Comparison of ENCODE assay signal across 17 cellular contexts in the genomic region with DNA sequence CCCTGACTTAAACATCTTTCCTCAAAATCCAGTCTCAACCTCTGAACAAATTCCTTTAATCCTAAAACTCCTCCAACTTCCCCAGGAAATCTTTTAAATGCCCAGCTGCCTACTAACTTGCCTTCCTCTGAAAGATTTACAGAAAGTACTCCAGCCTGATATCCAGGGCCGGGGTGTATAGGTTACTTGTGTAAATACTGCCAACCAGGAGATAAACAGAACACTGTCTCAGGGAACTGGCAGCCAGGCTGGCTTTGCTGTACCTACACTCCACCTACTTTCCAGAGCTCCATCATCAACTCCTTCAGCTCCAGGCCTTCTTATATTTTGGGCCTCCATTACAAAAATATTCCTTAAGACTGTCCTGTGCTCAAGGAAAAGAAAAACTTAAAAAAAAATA.
A peak's percentile ranks its signal among the peaks of the same experiment; 100 is the strongest.
DNase-seq lines count a peak whose midpoint lies in the region; ATAC-seq and TF ChIP-seq lines count a peak whose summit lies in the region.
"Had no signal": no experiment of that assay in that cellular context is flagged by ENCODE, and none has a peak within 500 bp of the region (broad histone marks: within the 10 kb centered on the region; RNA-seq: fewer than 3 reads in every experiment).

No MANE protein-coding gene starts in this region.

- H2AFZ ChIP-seq in GM23338 (no peak overlapping the region), H9 (ENCODE audit: low read length) (no peak overlapping the region), smooth muscle cell (ENCODE audit: low read depth) (no peak overlapping the region)

- DNase-seq in GM23338 (ENCODE audit: low spot score): no peak
- no peak for DNase-seq in H9
- peak; percentile 81 for DNase-seq in left kidney (ENCODE audit: low read depth, low spot score)
- DNase-seq in smooth muscle cell (lab: John Stamatoyannopoulos, UW; ENCODE audit: unreplicated experiment): no peak
- no peak for DNase-seq in MG63
- DNase-seq in transverse colon: no peak
- DNase-seq: ACHN; BE2C; C1 segment of cervical spinal cord; CD4-positive, CD25-positive, alpha-beta regulatory T cell; CD8-positive, alpha-beta memory T cell; COR-L47; DMS153; DMS79; GDM1; GOT3 had no signal

- no peak overlapping the region for H3K18ac ChIP-seq in H9 (ENCODE audit: insufficient read length, low read depth, low read length)

- H3K14ac ChIP-seq in H9 (ENCODE audit: insufficient read depth, low read length): no peak overlapping the region

- no peak overlapping the region for H3K27ac ChIP-seq in GM23338 (ENCODE audit: low read depth)
- H3K27ac ChIP-seq in H9 (ENCODE audit: insufficient read length, low read depth, low read length): no peak overlapping the region
- H3K27ac ChIP-seq in smooth muscle cell (ENCODE audit: low read depth): no peak overlapping the region
- no peak overlapping the region for H3K27ac ChIP-seq in transverse colon

- H3F3A ChIP-seq in GM23338 (replicated peaks; ENCODE audit: low read depth) (no peaks in the 10 kb centered on the region), smooth muscle cell (ENCODE audit: low read depth) (no peaks in the 10 kb centered on the region)

- no peak for TF ChIP-seq CTCF in GM23338 (conservative IDR thresholded peaks at IDR 0.05; ENCODE audit: low read depth in 2 of 2)
- TF ChIP-seq CTCF in H9 (conservative IDR thresholded peaks at IDR 0.05): no peak
- TF ChIP-seq CTCF in smooth muscle cell (IDR thresholded peaks at IDR 0.05; ENCODE audit: borderline replicate concordance, insufficient read depth, poor library complexity, severe bottlenecking): no peak
- TF ChIP-seq CTCF in transverse colon (IDR thresholded peaks at IDR 0.05): no peak

- no peaks in the 10 kb centered on the region for H3K23me2 ChIP-seq in H9 (ENCODE audit: insufficient read length, low read depth, low read length, poor library complexity, severe bottlenecking)

- TF ChIP-seq POLR2A in transverse colon (IDR thresholded peaks at IDR 0.05): no peak

- no peak overlapping the region for H2AK5ac ChIP-seq in H9 (ENCODE audit: insufficient read length, low read length)

- H2BK15ac ChIP-seq in H9 (ENCODE audit: low read depth, low read length): no peak overlapping the region

- H3K36me3 ChIP-seq in GM23338 (ENCODE audit: insufficient read depth) (no peaks in the 10 kb centered on the region), smooth muscle cell (ENCODE audit: low read depth) (no peaks in the 10 kb centered on the region), MG63 (no peaks in the 10 kb centered on the region), transverse colon (peaks cover 0 to 7% (median 2%) of the 10 kb centered on the region in 4 donors)
- H3K36me3 ChIP-seq: HAP-1 had no signal

- intact Hi-C loops in transverse colon (cut with DNase I; ENCODE audit: low total_unique reads): no loop called here

- no peak for TF ChIP-seq EP300 in transverse colon (IDR thresholded peaks at IDR 0.05; ENCODE audit: low read depth)

- H4K20me1 ChIP-seq in GM23338 (replicated peaks; ENCODE audit: insufficient read depth): no peaks in the 10 kb centered on the region
- H4K20me1 ChIP-seq in H9 (ENCODE audit: control insufficient read depth, insufficient read depth, insufficient read length): no peaks in the 10 kb centered on the region
- no peaks in the 10 kb centered on the region for H4K20me1 ChIP-seq in smooth muscle cell (ENCODE audit: low read depth)

- H2BK20ac ChIP-seq in H9 (ENCODE audit: low read depth, low read length, poor library complexity, severe bottlenecking): no peak overlapping the region

- H3K23ac ChIP-seq in H9 (ENCODE audit: insufficient read length, low read depth, low read length): no peak overlapping the region

- no peak overlapping the region for H2BK5ac ChIP-seq in H9 (ENCODE audit: insufficient read length, low read length)

- no peak for ATAC-seq in GM23338

- H3K9ac ChIP-seq in H9 (ENCODE audit: extremely low read depth, insufficient read length, low read length) (no peak overlapping the region), smooth muscle cell (ENCODE audit: low read depth) (no peak overlapping the region)

- H3K4me3 ChIP-seq in GM23338 (no peak overlapping the region), smooth muscle cell (no peak overlapping the region), MG63 (no peak overlapping the region), transverse colon (no peak overlapping the region)
- H3K4me3 ChIP-seq: HAP-1 had no signal

- H3K9me3 Mint-ChIP-seq in GM23338 (no peaks in the 10 kb centered on the region), H9 (no peaks in the 10 kb centered on the region)
- H3K9me3 Mint-ChIP-seq: CD4-positive, CD25-positive, alpha-beta regulatory T cell; CD8-positive, alpha-beta memory T cell had no signal

- no peaks in the 10 kb centered on the region for H3K79me1 ChIP-seq in H9 (ENCODE audit: insufficient read depth, low read depth, low read length, poor library complexity, severe bottlenecking)

- no peak overlapping the region for H3K56ac ChIP-seq in H9 (ENCODE audit: insufficient read length, low read depth, low read length)

- no CpG with 5 or more reads among the region's 1 CpG for WGBS in H9 (ENCODE audit: extremely low coverage, insufficient read length, low lambda C conversion rate)
- WGBS in smooth muscle cell (ENCODE audit: low lambda C conversion rate): 30% methylated on average over 1 of the region's 1 CpG
- 38 to 42% methylated on average over 1 of the region's 1 CpG for WGBS in transverse colon (ENCODE audit: low coverage in 1 of 2), 2 donors

- H3K9me3 ChIP-seq in H9 (ENCODE audit: control insufficient read depth, low read depth, low read length) (no peaks in the 10 kb centered on the region), smooth muscle cell (replicated peaks; ENCODE audit: low read depth) (no peaks in the 10 kb centered on the region), MG63 (no peaks in the 10 kb centered on the region), transverse colon (no peaks in the 10 kb centered on the region)
- H3K9me3 ChIP-seq: BE2C, HAP-1 had no signal

- no peak overlapping the region for H2BK12ac ChIP-seq in H9 (ENCODE audit: insufficient read length, low read depth, low read length)

- no peaks in the 10 kb centered on the region for H3K9me2 ChIP-seq in GM23338 (ENCODE audit: insufficient read depth)

- H3T11ph ChIP-seq in H9 (ENCODE audit: low read length): no peak overlapping the region

- H3K4me1 Mint-ChIP-seq in GM23338: peaks cover 16% of the 10 kb centered on the region; the same call in 2 of the 3 replicates
- H3K4me1 Mint-ChIP-seq in H9: peaks cover 10 to 18% of the 10 kb centered on the region in 2 experiments
- H3K4me1 Mint-ChIP-seq: CD4-positive, CD25-positive, alpha-beta regulatory T cell; CD8-positive, alpha-beta memory T cell had no signal

- H3K36me3 Mint-ChIP-seq in GM23338 (ENCODE audit: low read depth) (no peaks in the 10 kb centered on the region), H9 (ENCODE audit: insufficient read depth in 1 of 3, low read depth in 3 of 3) (no peaks in the 10 kb centered on the region; a peak in 1 of 7 replicates)

- H3K4ac ChIP-seq in H9 (ENCODE audit: low read depth, low read length): no peak overlapping the region

- H3K27me3 Mint-ChIP-seq in GM23338 (ENCODE audit: insufficient read depth, low read depth, poor library complexity) (no peaks in the 10 kb centered on the region), H9 (ENCODE audit: low read depth) (no peaks in the 10 kb centered on the region)
- H3K27me3 Mint-ChIP-seq: CD4-positive, CD25-positive, alpha-beta regulatory T cell; CD8-positive, alpha-beta memory T cell had no signal

- H3K27ac Mint-ChIP-seq in GM23338: no peak overlapping the region
- peak overlapping the region in 2 of 3 experiments; percentile 30 to 62; a peak in 4 of 7 replicates for H3K27ac Mint-ChIP-seq in H9
- H3K27ac Mint-ChIP-seq: CD4-positive, CD25-positive, alpha-beta regulatory T cell had no signal

- H3K4me3 Mint-ChIP-seq in GM23338 (no peak overlapping the region), H9 (no peak overlapping the region)
- H3K4me3 Mint-ChIP-seq: CD4-positive, CD25-positive, alpha-beta regulatory T cell; CD8-positive, alpha-beta memory T cell had no signal

- no peaks in the 10 kb centered on the region for H3K79me2 ChIP-seq in GM23338 (replicated peaks; ENCODE audit: insufficient read depth)
- no peaks in the 10 kb centered on the region for H3K79me2 ChIP-seq in H9 (ENCODE audit: insufficient read depth, low read length)
- no peaks in the 10 kb centered on the region for H3K79me2 ChIP-seq in smooth muscle cell (ENCODE audit: low read depth)

- H3K27me3 ChIP-seq in GM23338 (ENCODE audit: insufficient read depth) (no peaks in the 10 kb centered on the region), H9 (ENCODE audit: insufficient read depth, low read length) (no peaks in the 10 kb centered on the region), smooth muscle cell (ENCODE audit: low read depth) (no peaks in the 10 kb centered on the region), MG63 (no peaks in the 10 kb centered on the region), transverse colon (no peaks in the 10 kb centered on the region)
- H3K27me3 ChIP-seq: BE2C had no signal

- H3K4me1 ChIP-seq in GM23338 (ENCODE audit: insufficient read depth) (peaks cover 15% of the 10 kb centered on the region; the same call in 1 of the 2 replicates), H9 (ENCODE audit: insufficient read depth, low read length) (no peaks in the 10 kb centered on the region), smooth muscle cell (ENCODE audit: low read depth) (no peaks in the 10 kb centered on the region), transverse colon (no peaks in the 10 kb centered on the region)
- H3K4me1 ChIP-seq: BE2C had no signal

- H2BK120ac ChIP-seq in H9 (ENCODE audit: low read depth, low read length, poor library complexity, severe bottlenecking): no peak overlapping the region

- H3K4me2 ChIP-seq in GM23338 (0 out of 2 replicates have a peak overlapping the region, but pooled peaks have one; percentile 4), H9 (ENCODE audit: insufficient read depth, insufficient read length, low read length) (no peak overlapping the region), smooth muscle cell (peak overlapping the region; percentile 4)

- H4K5ac ChIP-seq in H9 (ENCODE audit: insufficient read length, low read depth, low read length): no peak overlapping the region

- no peak overlapping the region for H4K8ac ChIP-seq in H9 (replicated peaks; ENCODE audit: insufficient read length, low read depth, low read length)

- in situ Hi-C loops in transverse colon (cut with MboI; ENCODE audit: low pct_ligation_motif_present in 1 of 4, low pct_unique_long_range_greater_than_20kb in 1 of 4, low sequenced_read_pairs in 3 of 4): no loop called here

- H4K91ac ChIP-seq in H9 (ENCODE audit: insufficient read length, low read depth, low read length): no peak overlapping the region

TF ChIP-seq in GM23338, 12 proteins besides CTCF, POLR2A, EP300 and RAD21 (continues in another document):
- TF ChIP-seq, protein P1, sequence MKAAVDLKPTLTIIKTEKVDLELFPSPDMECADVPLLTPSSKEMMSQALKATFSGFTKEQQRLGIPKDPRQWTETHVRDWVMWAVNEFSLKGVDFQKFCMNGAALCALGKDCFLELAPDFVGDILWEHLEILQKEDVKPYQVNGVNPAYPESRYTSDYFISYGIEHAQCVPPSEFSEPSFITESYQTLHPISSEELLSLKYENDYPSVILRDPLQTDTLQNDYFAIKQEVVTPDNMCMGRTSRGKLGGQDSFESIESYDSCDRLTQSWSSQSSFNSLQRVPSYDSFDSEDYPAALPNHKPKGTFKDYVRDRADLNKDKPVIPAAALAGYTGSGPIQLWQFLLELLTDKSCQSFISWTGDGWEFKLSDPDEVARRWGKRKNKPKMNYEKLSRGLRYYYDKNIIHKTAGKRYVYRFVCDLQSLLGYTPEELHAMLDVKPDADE (IDR thresholded peaks at IDR 0.05): no peak
